In genomic region chr17:65387322-65387721, GRCh38 we compare ENCODE assay signal across 9 cellular contexts.
"Had no signal": no experiment of that assay in that cellular context is flagged by ENCODE, and none has a peak within 500 bp of the region (broad histone marks: within the 10 kb centered on the region; RNA-seq: fewer than 3 reads in every experiment).

No MANE protein-coding gene starts in this region.

- H2AFZ ChIP-seq: GM23248, GM23338 had no signal

- H3K4me3 ChIP-seq: GM23248, GM23338, HAP-1 had no signal

- H3K9me3 Mint-ChIP-seq: H9 had no signal

- DNase-seq: GM23248, GOT3, H7, H9, HCEC 1CT, HFFc6 had no signal

- H3K4me2 ChIP-seq: GM23338 had no signal

- H3K36me3 ChIP-seq: HAP-1 had no signal

- H3K4me1 ChIP-seq: HAP-1 had no signal

- H3K4me1 Mint-ChIP-seq: GM23338, H9 had no signal

- H3K27ac Mint-ChIP-seq: GM23338, H9, HFFc6 had no signal

- ATAC-seq: GM23338, HCT116 had no signal

- H3K9ac ChIP-seq: GM23248 had no signal

- H3K4me3 Mint-ChIP-seq: GM23338, H9, HFFc6 had no signal

- H3K27ac ChIP-seq: GM23248 had no signal
